In genomic region chr1:28855969-28856368, GRCh38 we compare ENCODE assay signal across 21 cellular contexts. TPM values are rescaled to one million over a fixed set of nuclear protein-coding genes. Genes with fewer than 3 reads are reported as not detected.
"Had no signal": no experiment of that assay in that cellular context is flagged by ENCODE, and none has a peak within 500 bp of the region (broad histone marks: within the 10 kb centered on the region; RNA-seq: fewer than 3 reads in every experiment).

No MANE protein-coding gene starts in this region.

- H3K4me3 ChIP-seq: colonic mucosa, left ventricle myocardium inferior, lower lobe of right lung, suprapubic skin, tibial artery, upper lobe of right lung, vagina had no signal

- H3K27ac Mint-ChIP-seq: memory B cell; natural killer cell treated with Interleukin-12 subunit alpha and Interleukin-12 subunit beta and Interleukin-15 and Interleukin-18, amount 100 ng/mL, for 72 hours had no signal

- ATAC-seq: left cardiac atrium had no signal

- H3K27ac ChIP-seq: colonic mucosa, foreskin keratinocyte, left ventricle myocardium inferior, lower lobe of right lung, suprapubic skin, tibial artery, upper lobe of right lung, vagina had no signal

- DNase-seq: colonic mucosa; dermis blood vessel endothelial cell; immature natural killer cell; kidney; left cardiac atrium; left ventricle myocardium inferior; midbrain; small intestine; stimulated activated CD4-positive, alpha-beta T cell treated with anti-CD3 and anti-CD28 coated beads, Interleukin-12 subunit alpha, Interleukin-12 subunit beta, amount 100 ng/mL, for 4 hours; stimulated activated naive CD8-positive, alpha-beta T cell treated with anti-CD3 and anti-CD28 coated beads, Interleukin-15, Interleukin-2, amounts not matched to agents 100 U/mL and 50 U/mL, for 24 hours; tibial artery; upper lobe of right lung had no signal

- H3K36me3 Mint-ChIP-seq: immature natural killer cell; memory B cell; natural killer cell treated with Interleukin-12 subunit alpha and Interleukin-12 subunit beta and Interleukin-15 and Interleukin-18, amount 100 ng/mL, for 72 hours had no signal

- H3K4me1 ChIP-seq: colonic mucosa, foreskin keratinocyte, left ventricle myocardium inferior, lower lobe of right lung, tibial artery, upper lobe of right lung, vagina had no signal

- H3K36me3 ChIP-seq: colonic mucosa, left ventricle myocardium inferior, lower lobe of right lung, suprapubic skin, tibial artery, upper lobe of right lung, vagina had no signal

- H3K4me3 Mint-ChIP-seq: immature natural killer cell; memory B cell; natural killer cell treated with Interleukin-12 subunit alpha and Interleukin-12 subunit beta and Interleukin-15 and Interleukin-18, amount 100 ng/mL, for 72 hours had no signal

- H3K9me3 ChIP-seq: colonic mucosa, left ventricle myocardium inferior, lower lobe of right lung, suprapubic skin, tibial artery, upper lobe of right lung, vagina had no signal

- H3K9me3 Mint-ChIP-seq: immature natural killer cell; memory B cell; natural killer cell treated with Interleukin-12 subunit alpha and Interleukin-12 subunit beta and Interleukin-15 and Interleukin-18, amount 100 ng/mL, for 72 hours had no signal

- H3K4me1 Mint-ChIP-seq: immature natural killer cell, memory B cell had no signal

RNA-seq across cellular contexts. Expression of gene OPRD1, which starts 44.0 kb away (rescaled TPM):
- total RNA-seq: epithelial cell of proximal tubule; foreskin keratinocyte; kidney; left cardiac atrium; left ventricle myocardium inferior; lower lobe of right lung; natural killer cell treated with Interleukin-12 subunit alpha and Interleukin-12 subunit beta and Interleukin-15 and Interleukin-18, amount 100 ng/mL, for 72 hours; omental fat pad; pulmonary artery endothelial cell; suprapubic skin; upper lobe of right lung had no signal
